25 cellular contexts compared by ENCODE assay signal in genomic region chr2:76980067-76980466, GRCh38.
"Had no signal": no experiment of that assay in that cellular context is flagged by ENCODE, and none has a peak within 500 bp of the region (broad histone marks: within the 10 kb centered on the region; RNA-seq: fewer than 3 reads in every experiment).

No MANE protein-coding gene starts in this region.

- H3K27me3 Mint-ChIP-seq: dendritic cell treated with granulocyte-macrophage colony-stimulating factor and Interleukin-4, amounts not matched to agents 40 ng/mL and 50 ng/mL, for 4 days; effector memory CD8-positive, alpha-beta T cell; memory B cell had no signal

- H3K36me3 Mint-ChIP-seq: memory B cell had no signal

- H3K27ac Mint-ChIP-seq: dendritic cell treated with granulocyte-macrophage colony-stimulating factor and Interleukin-4, amounts not matched to agents 40 ng/mL and 50 ng/mL, for 4 days; effector memory CD8-positive, alpha-beta T cell; endodermal cell; memory B cell had no signal

- H3K4me3 Mint-ChIP-seq: dendritic cell treated with granulocyte-macrophage colony-stimulating factor and Interleukin-4, amounts not matched to agents 40 ng/mL and 50 ng/mL, for 4 days; effector memory CD8-positive, alpha-beta T cell; endodermal cell; memory B cell had no signal

- H3K9me3 Mint-ChIP-seq: dendritic cell treated with granulocyte-macrophage colony-stimulating factor and Interleukin-4, amounts not matched to agents 40 ng/mL and 50 ng/mL, for 4 days; endodermal cell; memory B cell had no signal

- H3K36me3 ChIP-seq: colonic mucosa, esophagus squamous epithelium, gastrocnemius medialis, heart right ventricle, left lung had no signal

- H3K27ac ChIP-seq: colonic mucosa, epithelial cell of prostate, esophagus squamous epithelium, gastrocnemius medialis, heart right ventricle, left lung had no signal

- H3K27me3 ChIP-seq: colonic mucosa, esophagus squamous epithelium, gastrocnemius medialis, heart right ventricle, left lung had no signal

- ATAC-seq: effector memory CD8-positive, alpha-beta T cell; esophagus mucosa; gastrocnemius medialis; heart right ventricle; left lung; left ventricle myocardium superior; mucosa of descending colon had no signal

- H3K9me3 ChIP-seq: colonic mucosa, esophagus squamous epithelium, gastrocnemius medialis, heart right ventricle, left lung, mucosa of descending colon had no signal

- DNase-seq: colonic mucosa; cortex of kidney; effector CD8-positive, alpha-beta T cell; effector memory CD8-positive, alpha-beta T cell; endodermal cell; erythroblast; esophagus squamous epithelium; foreskin fibroblast; foreskin melanocyte; gastrocnemius medialis; glutamatergic neuron; head of caudate nucleus; heart right ventricle; hippocampal formation; left cardiac atrium; left lung; left ventricle myocardium superior; mammary epithelial cell; mesendoderm; mucosa of descending colon had no signal

- H3K4me1 Mint-ChIP-seq: memory B cell had no signal

- H3K4me3 ChIP-seq: colonic mucosa, esophagus squamous epithelium, gastrocnemius medialis, heart right ventricle, left lung, lung, mucosa of descending colon had no signal

- H3K4me1 ChIP-seq: colonic mucosa, esophagus squamous epithelium, gastrocnemius medialis, heart right ventricle, left lung had no signal
